Comparison of ENCODE assay signal across 8 cellular contexts in the genomic region with DNA sequence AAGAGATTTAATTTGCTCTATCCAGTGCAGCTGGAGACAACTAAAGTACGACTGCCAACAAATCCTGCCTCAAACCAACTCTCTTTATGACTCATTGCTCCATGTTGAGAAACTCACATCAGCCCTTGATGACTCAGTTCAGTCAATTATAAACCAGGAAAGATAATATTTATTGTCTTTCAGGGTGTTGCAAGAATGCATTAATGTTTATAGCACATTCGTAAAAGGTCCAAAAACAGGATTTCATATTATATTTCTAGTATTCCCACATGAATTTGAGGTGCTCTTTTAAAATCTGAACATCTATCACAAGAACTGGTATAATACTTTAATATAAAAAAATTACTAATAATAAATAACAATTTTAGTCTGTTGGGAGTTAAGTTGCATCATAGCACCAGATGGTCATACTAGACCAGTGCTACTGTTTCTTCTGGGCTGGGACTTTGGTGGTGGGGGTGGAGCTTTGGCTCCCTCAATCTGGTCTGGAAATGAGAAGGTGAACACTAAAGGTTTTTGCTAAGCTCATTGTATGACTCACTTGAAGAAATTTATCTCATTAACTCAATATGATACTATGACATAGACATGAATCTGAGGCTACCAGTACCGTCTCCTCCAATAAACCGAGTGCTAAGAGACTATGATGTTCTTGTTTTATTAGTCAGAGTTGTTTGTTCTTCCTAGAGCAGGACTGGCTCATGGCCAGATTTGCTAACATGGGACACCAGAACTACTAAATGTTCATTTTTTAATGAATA. TPM values are rescaled to one million over a fixed set of nuclear protein-coding genes. Genes with fewer than 3 reads are reported as not detected.
DNase-seq lines count a peak whose midpoint lies in the region; ATAC-seq and TF ChIP-seq lines count a peak whose summit lies in the region.

No MANE protein-coding gene starts in this region.

- H3K27me3 Mint-ChIP-seq in activated T-cell treated with anti-CD3 and anti-CD28 coated beads, Interleukin-2, amount 50 U/mL, for 4 hours (ENCODE audit: low read depth): peaks cover 9% of the 10 kb centered on the region

- peak; percentile 38 for DNase-seq in GM12865 (ENCODE audit: low read depth)
- DNase-seq in GOT3 (lab: John Stamatoyannopoulos, UW): peak; percentile 12
- peak; percentile 92 for DNase-seq in LoVo (ENCODE audit: low spot score)
- no peak for DNase-seq in activated T-cell treated with anti-CD3 and anti-CD28 coated beads, Interleukin-2, amount 50 U/mL, for 4 hours
- peak; percentile 63 to 84 (median 76) for DNase-seq in right cardiac atrium
- peak; percentile 1 for DNase-seq in stimulated activated CD8-positive, alpha-beta memory T cell treated with anti-CD3 and anti-CD28 coated beads, Interleukin-12 subunit alpha, Interleukin-12 subunit beta, amount 100 ng/mL, for 24 hours (ENCODE audit: extremely low read depth)
- no peak for DNase-seq in germinal center (ENCODE audit: low spot score)

- 35% methylated on average over 4 of the region's 4 CpGs for WGBS in right cardiac atrium

- H3K4me1 Mint-ChIP-seq in activated T-cell treated with anti-CD3 and anti-CD28 coated beads, Interleukin-2, amount 50 U/mL, for 4 hours (ENCODE audit: low read depth): peaks cover 9% of the 10 kb centered on the region

- H3K9me3 Mint-ChIP-seq in activated T-cell treated with anti-CD3 and anti-CD28 coated beads, Interleukin-2, amount 50 U/mL, for 4 hours: no peaks in the 10 kb centered on the region

- no peaks in the 10 kb centered on the region for H3K9me3 ChIP-seq in right cardiac atrium (ENCODE audit: control insufficient read depth, low read length)

- no peak overlapping the region for H3K4me3 ChIP-seq in GM12865 (ENCODE audit: low read depth, low read length)
- no peak overlapping the region for H3K4me3 ChIP-seq in right cardiac atrium (ENCODE audit: low read length)

- no peak overlapping the region for H3K27ac ChIP-seq in right cardiac atrium (ENCODE audit: low read length)

- no peaks in the 10 kb centered on the region for H3K36me3 Mint-ChIP-seq in activated T-cell treated with anti-CD3 and anti-CD28 coated beads, Interleukin-2, amount 50 U/mL, for 4 hours (ENCODE audit: insufficient read depth)

- H3K4me3 Mint-ChIP-seq in activated T-cell treated with anti-CD3 and anti-CD28 coated beads, Interleukin-2, amount 50 U/mL, for 4 hours: no peak overlapping the region

- no peaks in the 10 kb centered on the region for H3K27me3 ChIP-seq in right cardiac atrium (ENCODE audit: control insufficient read depth, insufficient read depth)

- no peak for TF ChIP-seq CTCF in GM12865 (IDR thresholded peaks at IDR 0.05; ENCODE audit: insufficient read depth, low read depth, low read length, missing control alignments)

- intact Hi-C loops in right cardiac atrium (cut with DNase I): no loop called here

- ATAC-seq in activated T-cell treated with anti-CD3 and anti-CD28 coated beads, Interleukin-2, amount 50 U/mL, for 4 hours: peak; percentile 93 to 95
- peak; percentile 92 to 93 for ATAC-seq in right cardiac atrium
- no peak for ATAC-seq in GM19324 (IDR thresholded peaks at IDR 0.05; ENCODE audit: low FRiP score, unreplicated experiment)

- no peaks in the 10 kb centered on the region for H3K4me1 ChIP-seq in right cardiac atrium (ENCODE audit: control insufficient read depth, insufficient read depth, low read length)

RNA-seq across cellular contexts. Expression of gene MAP3K20, which starts 26.6 kb away (rescaled TPM):
- 1 to 10 TPM; 5.9 to 8.6 (median 6.8) TPM for total RNA-seq in activated T-cell treated with anti-CD3 and anti-CD28 coated beads, Interleukin-2, amount 50 U/mL, for 4 hours
- 100 to 1,000 TPM; 268 to 327 (median 295) TPM for total RNA-seq in right cardiac atrium
- 86.3 TPM for polyA plus RNA-seq in right cardiac atrium

Comparison
In these comparisons a context has a peak if more than half of its experiments do, and no peak if none do; other contexts are left out.
1. DNase-seq: peak in GM12865 (single experiment), GOT3 (single experiment), LoVo (single experiment), right cardiac atrium (3 of 3) and stimulated activated CD8-positive, alpha-beta memory T cell treated with anti-CD3 and anti-CD28 coated beads, Interleukin-12 subunit alpha, Interleukin-12 subunit beta, amount 100 ng/mL, for 24 hours (single experiment); none in activated T-cell treated with anti-CD3 and anti-CD28 coated beads, Interleukin-2, amount 50 U/mL, for 4 hours (single experiment) and germinal center (single experiment).
2. RNA of gene MAP3K20, which starts 26.6 kb away (total RNA-seq): 268 to 327 TPM in right cardiac atrium; 5.9 to 8.6 TPM in activated T-cell treated with anti-CD3 and anti-CD28 coated beads, Interleukin-2, amount 50 U/mL, for 4 hours; every median in the first group is over 10 times any median in the second.